ENCODE assay signal across 8 cellular contexts in genomic region chr14:85533821-85534271, GRCh38. TPM values are rescaled to one million over a fixed set of nuclear protein-coding genes. Genes with fewer than 3 reads are reported as not detected.
DNase-seq lines count a peak whose midpoint lies in the region; ATAC-seq and TF ChIP-seq lines count a peak whose summit lies in the region.

No MANE protein-coding gene starts in this region.

- H3K36me3 ChIP-seq in IMR-90 (ENCODE audit: control insufficient read depth, insufficient read depth, low read length) (no peaks in the 10 kb centered on the region), thoracic aorta (no peaks in the 10 kb centered on the region), Karpas-422 (ENCODE audit: insufficient read depth, low read length) (no peaks in the 10 kb centered on the region)

- peaks cover 35% of the 10 kb centered on the region for H3K4me1 Mint-ChIP-seq in MCF 10A (ENCODE audit: insufficient read depth, unreplicated experiment)

- peak overlapping the region; percentile 67 for H3K4me3 ChIP-seq in IMR-90 (ENCODE audit: insufficient read depth, low read depth, low read length)
- H3K4me3 ChIP-seq in thoracic aorta, result peak overlapping the region; percentile 77
- H3K4me3 ChIP-seq in Karpas-422 (ENCODE audit: low read length), result no peak overlapping the region

- no peak overlapping the region for H4K91ac ChIP-seq in IMR-90 (ENCODE audit: insufficient read depth, low read depth, low read length)

- no peaks in the 10 kb centered on the region for H3K36me3 Mint-ChIP-seq in MCF 10A (ENCODE audit: insufficient read depth, unreplicated experiment)

- no peak overlapping the region for H2AK5ac ChIP-seq in IMR-90 (ENCODE audit: low read depth, low read length)

- no peak for TF ChIP-seq RAD21 in IMR-90 (IDR thresholded peaks at IDR 0.05; ENCODE audit: low read length)

- H3K79me2 ChIP-seq in Karpas-422 (ENCODE audit: low read length), result no peaks in the 10 kb centered on the region

- H3K18ac ChIP-seq in IMR-90 (ENCODE audit: low read depth, low read length), result no peak overlapping the region; the same call in 1 of the 2 replicates

- no peaks in the 10 kb centered on the region for H3K9me1 ChIP-seq in IMR-90 (ENCODE audit: insufficient read depth, low read length)

- no peak overlapping the region for H2BK5ac ChIP-seq in IMR-90 (ENCODE audit: low read depth, low read length, poor library complexity, severe bottlenecking)

- TF ChIP-seq POLR2A in IMR-90 (IDR thresholded peaks at IDR 0.05; ENCODE audit: low read depth, low read length), result no peak

- H4K5ac ChIP-seq in IMR-90 (ENCODE audit: low read depth, low read length), result 0 out of 2 replicates have a peak overlapping the region, but pooled peaks have one; percentile 6

- peak; percentile 15 for DNase-seq in IMR-90
- DNase-seq in MCF 10A (ENCODE audit: unreplicated experiment), result peak; percentile 31
- peak; percentile 31 for DNase-seq in iris pigment epithelial cell (ENCODE audit: low read depth)
- DNase-seq in thoracic aorta (ENCODE audit: low spot score), result no peak
- no peak for DNase-seq in DMS114 treated with DMSO at 0.1 percent for 48 hours (lab: John Stamatoyannopoulos, UW; ENCODE audit: unreplicated experiment)
- no peak for DNase-seq in SW 1271 (lab: John Stamatoyannopoulos, UW)
- DNase-seq in Karpas-422, result no peak

- peaks cover 3% of the 10 kb centered on the region; the same call in 1 of the 2 replicates for H4K20me1 ChIP-seq in IMR-90 (ENCODE audit: insufficient read depth, low read length)
- no peaks in the 10 kb centered on the region for H4K20me1 ChIP-seq in Karpas-422 (ENCODE audit: insufficient read depth, low read depth, low read length)

- H3K4me2 ChIP-seq in IMR-90 (ENCODE audit: low read depth, low read length), result peak overlapping the region; percentile 88
- H3K4me2 ChIP-seq in Karpas-422 (ENCODE audit: low read depth, low read length, poor library complexity, severe bottlenecking), result no peak overlapping the region

- ATAC-seq in IMR-90 (ENCODE audit: low read depth) (no peak), thoracic aorta (ENCODE audit: insufficient number of reproducible peaks, low FRiP score, low read depth) (no peak), HG02840 (IDR thresholded peaks at IDR 0.05; ENCODE audit: low FRiP score, unreplicated experiment) (no peak)

- H2AK9ac ChIP-seq in IMR-90 (replicated peaks; ENCODE audit: low read depth, low read length, poor library complexity), result no peak overlapping the region

- H3K9ac ChIP-seq in IMR-90 (ENCODE audit: low read depth, low read length), result peak overlapping the region; percentile 81
- H3K9ac ChIP-seq in Karpas-422 (ENCODE audit: low read length), result no peak overlapping the region

- intact Hi-C loops in IMR-90 (cut with micrococcal nuclease) (loop anchor here (2.0 to 10.0 kb wide), 6 partner anchors 79 to 1801 kb away; no protein-coding TSS in a partner anchor), MCF 10A (cut with micrococcal nuclease) (loop anchor here (2.0 to 10.0 kb wide), 6 partner anchors 78 to 1527 kb away; no protein-coding TSS in a partner anchor)

- H3K27ac ChIP-seq in IMR-90 (ENCODE audit: insufficient read depth, low read length), result peak overlapping the region; percentile 41
- no peak overlapping the region for H3K27ac ChIP-seq in thoracic aorta
- no peak overlapping the region for H3K27ac ChIP-seq in Karpas-422 (ENCODE audit: low read length)

- H3K4me1 ChIP-seq in IMR-90 (ENCODE audit: control insufficient read depth, insufficient read depth, low read length) (no peaks in the 10 kb centered on the region; the same call in 1 of the 2 replicates), thoracic aorta (ENCODE audit: control insufficient read depth in 1 of 2, low read depth in 2 of 2) (peaks cover 13 to 55% of the 10 kb centered on the region in 2 donors), Karpas-422 (ENCODE audit: low read length) (no peaks in the 10 kb centered on the region)

- no peak overlapping the region for H2BK20ac ChIP-seq in IMR-90 (ENCODE audit: low read depth, low read length)

- H3K79me1 ChIP-seq in IMR-90 (ENCODE audit: low read depth in 1 of 2, low read length in 2 of 2), result peaks cover 7 to 29% of the 10 kb centered on the region in 2 experiments

- peak overlapping the region; percentile 86 for H3K4me3 Mint-ChIP-seq in MCF 10A (ENCODE audit: unreplicated experiment)

- H3K27ac Mint-ChIP-seq in MCF 10A (ENCODE audit: low read depth, unreplicated experiment), result peak overlapping the region; percentile 69

- H4K8ac ChIP-seq in IMR-90 (ENCODE audit: low read depth in 2 of 2, low read length in 2 of 2), result no peak overlapping the region

- H3K56ac ChIP-seq in IMR-90 (ENCODE audit: extremely low read depth, insufficient read depth, low read length), result peak overlapping the region; percentile 60; the same call in 1 of the 2 replicates

- in situ Hi-C loops in IMR-90 (cut with MboI; ENCODE audit: low sequenced_read_pairs), result loop anchor here (25.0 kb wide), 1 partner anchor 503 kb away; no protein-coding TSS in a partner anchor

- no peak for TF ChIP-seq CTCF in IMR-90 (conservative IDR thresholded peaks at IDR 0.05; ENCODE audit: low read depth, low read length)
- TF ChIP-seq CTCF in MCF 10A (IDR thresholded peaks at IDR 0.05; ENCODE audit: unreplicated experiment), result no peak
- no peak for TF ChIP-seq CTCF in thoracic aorta (IDR thresholded peaks at IDR 0.05)

- peak overlapping the region; percentile 90 for H2AFZ ChIP-seq in IMR-90 (replicated peaks; ENCODE audit: low read length, poor library complexity)
- no peak overlapping the region for H2AFZ ChIP-seq in Karpas-422 (ENCODE audit: low read length)

- H3K9me3 ChIP-seq in IMR-90 (ENCODE audit: control insufficient read depth, insufficient read depth, low read length) (no peaks in the 10 kb centered on the region), thoracic aorta (no peaks in the 10 kb centered on the region), Karpas-422 (ENCODE audit: low read length) (peaks cover 37% of the 10 kb centered on the region)

- H3K27me3 ChIP-seq in IMR-90 (ENCODE audit: control insufficient read depth, insufficient read depth, low read length) (no peaks in the 10 kb centered on the region), thoracic aorta (replicated peaks; ENCODE audit: insufficient read depth) (no peaks in the 10 kb centered on the region), Karpas-422 (ENCODE audit: low read length) (no peaks in the 10 kb centered on the region)

- peak overlapping the region; percentile 85; the same call in 1 of the 2 replicates for H3K14ac ChIP-seq in IMR-90 (replicated peaks; ENCODE audit: low read depth, low read length)

- no peaks in the 10 kb centered on the region for H3K27me3 Mint-ChIP-seq in MCF 10A (ENCODE audit: insufficient read depth, unreplicated experiment)

- H2BK15ac ChIP-seq in IMR-90 (ENCODE audit: low read depth, low read length), result no peak overlapping the region

- H3K4ac ChIP-seq in IMR-90 (ENCODE audit: low read depth, low read length), result peak overlapping the region; percentile 44

- no peaks in the 10 kb centered on the region for H3K9me2 ChIP-seq in Karpas-422 (replicated peaks; ENCODE audit: insufficient read depth, low read length)

- H3K9me3 Mint-ChIP-seq in MCF 10A (ENCODE audit: unreplicated experiment), result no peaks in the 10 kb centered on the region

- BruUV-seq in IMR-90 (replicated peaks; lab: Mats Ljungman, UMichigan), result no TSS peak
- no TSS peak for BruUV-seq in MCF 10A (replicated peaks; lab: Mats Ljungman, UMichigan)

- dilution Hi-C loops in IMR-90 (cut with HindIII; ENCODE audit: low sequenced_read_pairs, unreplicated experiment), result no loop called here

- no peak overlapping the region for H2BK120ac ChIP-seq in IMR-90 (ENCODE audit: low read depth, low read length)

- POLR2A ChIA-PET in IMR-90 (lab: Charles Lee; ENCODE audit: unreplicated experiment) (no interaction called here), MCF 10A (lab: Yijun Ruan, JAX) (interaction anchor here (0.5 to 7.3 kb wide), 12 partner anchors 17 to 1421 kb away, joined by 3 to 60 read pairs (median 4); no protein-coding TSS in a partner anchor)

- peak overlapping the region; percentile 86 for H3K23ac ChIP-seq in IMR-90 (ENCODE audit: low read depth, low read length)

- CTCF ChIA-PET in IMR-90 (lab: Yijun Ruan, JAX) (interaction anchor here (0.6 to 0.9 kb wide), 2 partner anchors 316 to 952 kb away, joined by 4 to 5 read pairs; no protein-coding TSS in a partner anchor), MCF 10A (lab: Yijun Ruan, JAX) (interaction anchor here (0.5 to 2.8 kb wide), 16 partner anchors 15 to 1916 kb away, joined by 3 to 13 read pairs (median 4); no protein-coding TSS in a partner anchor)

- WGBS in IMR-90 (ENCODE audit: extremely low coverage in 2 of 2, insufficient read length in 1 of 2), 2 experiments, result 1% methylated on average over 14 of the region's 35 CpGs; no CpG with 5 or more reads in 1 of the 2 experiments

TF ChIP-seq in IMR-90, 13 proteins besides CTCF, POLR2A, EP300 and RAD21 (continues in another document):
- no peak for TF ChIP-seq CHD1 (IDR thresholded peaks at IDR 0.05; ENCODE audit: low read depth, low read length)
- TF ChIP-seq FOS (IDR thresholded peaks at IDR 0.05; ENCODE audit: low read depth, low read length), result no peak
- TF ChIP-seq, protein P1, sequence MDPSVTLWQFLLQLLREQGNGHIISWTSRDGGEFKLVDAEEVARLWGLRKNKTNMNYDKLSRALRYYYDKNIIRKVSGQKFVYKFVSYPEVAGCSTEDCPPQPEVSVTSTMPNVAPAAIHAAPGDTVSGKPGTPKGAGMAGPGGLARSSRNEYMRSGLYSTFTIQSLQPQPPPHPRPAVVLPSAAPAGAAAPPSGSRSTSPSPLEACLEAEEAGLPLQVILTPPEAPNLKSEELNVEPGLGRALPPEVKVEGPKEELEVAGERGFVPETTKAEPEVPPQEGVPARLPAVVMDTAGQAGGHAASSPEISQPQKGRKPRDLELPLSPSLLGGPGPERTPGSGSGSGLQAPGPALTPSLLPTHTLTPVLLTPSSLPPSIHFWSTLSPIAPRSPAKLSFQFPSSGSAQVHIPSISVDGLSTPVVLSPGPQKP (IDR thresholded peaks at IDR 0.05; ENCODE audit: borderline replicate concordance, low read depth, low read length), result no peak
- no peak for TF ChIP-seq MAFK (IDR thresholded peaks at IDR 0.05; ENCODE audit: low read depth, low read length)
- no peak for TF ChIP-seq NFE2L2 (IDR thresholded peaks at IDR 0.05; ENCODE audit: low read depth, low read length)
- TF ChIP-seq SMC3 (IDR thresholded peaks at IDR 0.05; ENCODE audit: low read depth, low read length), result no peak
- TF ChIP-seq RFX5 (IDR thresholded peaks at IDR 0.05; ENCODE audit: low read depth, low read length), result no peak
- TF ChIP-seq MAZ (IDR thresholded peaks at IDR 0.05; ENCODE audit: borderline replicate concordance, low read depth, low read length), result no peak
- TF ChIP-seq MXI1 (IDR thresholded peaks at IDR 0.05; ENCODE audit: borderline replicate concordance, low read depth, low read length), result no peak

RNA-seq across cellular contexts. Expression of gene FLRT2, which starts 3.9 kb away (rescaled TPM):
- total RNA-seq in IMR-90 (2012; rRNA removed) (11.1 and 13.1 TPM in 2 replicates), MCF 10A (2022) (153 and 204 TPM in 2 replicates), thoracic aorta (10 to 100 TPM; 20.1 to 45.4 TPM)
- polyA plus RNA-seq in IMR-90 (2012; rRNA removed), result 8.8 and 10.2 TPM in 2 replicates
- 3.2 and 4.0 TPM in 2 replicates for polyA plus RNA-seq in IMR-90 (2012; cell fraction: cytosol; rRNA removed)
- polyA plus RNA-seq in IMR-90 (2012; cell fraction: nucleus; rRNA removed; ENCODE audit: low replicate concordance), result 12.2 and 48.3 TPM in 2 replicates
- total RNA-seq in Karpas-422 (2014; rRNA removed; shearing (Covaris generic); ENCODE audit: low replicate concordance), result not detected in 2 replicates

Comparison
In these comparisons a context has a peak if more than half of its experiments do, and no peak if none do; other contexts are left out.
1. DNase-seq: peak in IMR-90 (single experiment), MCF 10A (single experiment) and iris pigment epithelial cell (single experiment); none in thoracic aorta (single experiment), DMS114 treated with DMSO at 0.1 percent for 48 hours (single experiment), SW 1271 (0 of 2) and Karpas-422 (single experiment).
2. RNA of gene FLRT2, which starts 3.9 kb away (total RNA-seq): 153 to 204 TPM in MCF 10A, 20.1 to 45.4 TPM in thoracic aorta and 11.1 to 13.1 TPM in IMR-90; not detected in Karpas-422; every median in the first group is over 10 times any median in the second.